Comparison of ENCODE assay signal across 8 cellular contexts in genomic region chr19:40221858-40222619, GRCh38. TPM values are rescaled to one million over a fixed set of nuclear protein-coding genes. Genes with fewer than 3 reads are reported as not detected.
DNase-seq lines count a peak whose midpoint lies in the region; ATAC-seq and TF ChIP-seq lines count a peak whose summit lies in the region.

No MANE protein-coding gene starts in this region.

- no peaks in the 10 kb centered on the region for H4K20me1 ChIP-seq in PC-9 (ENCODE audit: insufficient read depth)

- no peak overlapping the region for H3K27ac ChIP-seq in PC-9

- intact Hi-C loops in PC-9 (cut with micrococcal nuclease; ENCODE audit: unreplicated experiment): loop anchor here (1.0 kb wide), 1 partner anchor 83 kb away; no protein-coding TSS in a partner anchor

- H3K9me3 Mint-ChIP-seq in naive B cell: peaks cover 5 to 13% (median 10%) of the 10 kb centered on the region in 7 donors

- H3K27me3 Mint-ChIP-seq in naive B cell: peaks cover 35 to 69% (median 53%) of the 10 kb centered on the region in 3 donors

- no TSS peak for BruUV-seq in PC-9 (replicated peaks; lab: Mats Ljungman, UMichigan)

- no peaks in the 10 kb centered on the region for H3K9me3 ChIP-seq in PC-9 (ENCODE audit: insufficient read depth, low read depth)

- no peak overlapping the region for H3K4me2 ChIP-seq in PC-9

- DNase-seq in DMS79 treated with DMSO at 0.1 percent for 48 hours (lab: John Stamatoyannopoulos, UW) (peak; percentile 37), LHCN-M2 (ENCODE audit: low read depth) (peak; percentile 87), PC-9 (peak; percentile 73 to 84), activated T-cell treated with anti-CD3 and anti-CD28 coated beads for 24 hours (ENCODE audit: low read depth) (peak; percentile 60), epithelial cell of proximal tubule (ENCODE audit: low read depth) (peak; percentile 63), naive B cell (peak; percentile 81)
- DNase-seq in stimulated activated CD8-positive, alpha-beta memory T cell treated with anti-CD3 and anti-CD28 coated beads, Interleukin-7, amount 100 ng/mL, for 48 hours (ENCODE audit: extremely low read depth in 1 of 2, low read depth in 1 of 2): peak; percentile 32 to 56

- no peaks in the 10 kb centered on the region for H3K9me2 ChIP-seq in PC-9 (ENCODE audit: insufficient read depth)

- no peaks in the 10 kb centered on the region for H3K36me3 ChIP-seq in PC-9 (ENCODE audit: low read depth)

- peaks cover 17% of the 10 kb centered on the region for H3K4me1 ChIP-seq in PC-9 (replicated peaks; ENCODE audit: insufficient read depth)

- H3K4me3 ChIP-seq in PC-9 (no peak overlapping the region), epithelial cell of proximal tubule (ENCODE audit: low read depth, low read length) (no peak overlapping the region)

- TF ChIP-seq CTCF in PC-9 (conservative IDR thresholded peaks at IDR 0.05) (peak; percentile 97), epithelial cell of proximal tubule (conservative IDR thresholded peaks at IDR 0.05; ENCODE audit: low read depth, low read length) (peak; percentile 94)

- POLR2A ChIA-PET in PC-9 (lab: Charles Lee; ENCODE audit: unreplicated experiment): no interaction called here

- no peaks in the 10 kb centered on the region for H3K27me3 ChIP-seq in PC-9 (ENCODE audit: insufficient read depth, low read depth)

- no peaks in the 10 kb centered on the region for H3K79me2 ChIP-seq in PC-9 (ENCODE audit: low read depth)

- H3F3A ChIP-seq in PC-9 (ENCODE audit: insufficient read depth, low read depth): peaks cover 15% of the 10 kb centered on the region; the same call in 1 of the 2 replicates

- no peak overlapping the region for H2AFZ ChIP-seq in PC-9

- peaks cover 20 to 27% (median 23%) of the 10 kb centered on the region in 3 donors for H3K4me1 Mint-ChIP-seq in naive B cell

- peaks cover 11 to 19% of the 10 kb centered on the region in 2 donors for H3K36me3 Mint-ChIP-seq in naive B cell

- H3K27ac Mint-ChIP-seq in naive B cell: peak overlapping the region in 4 of 6 donors; percentile 66 to 94 (median 90)

- ATAC-seq in naive B cell (ENCODE audit: low read depth in 2 of 2) (peak; percentile 89 to 90), HG03280 (IDR thresholded peaks at IDR 0.05; ENCODE audit: unreplicated experiment) (no peak)

- peak overlapping the region in 6 of 8 donors; percentile 2 to 63 (median 50) for H3K4me3 Mint-ChIP-seq in naive B cell

- CTCF ChIA-PET in PC-9 (lab: Charles Lee): no interaction called here

RNA-seq across cellular contexts. Expression of gene TTC9B, which starts 3.9 kb away (rescaled TPM):
- not detected in 2 replicates for total RNA-seq in LHCN-M2 (2014; rRNA removed)
- 0.05 TPM for polyA plus RNA-seq in LHCN-M2 (2012)
- total RNA-seq in PC-9 (2021): 0.50 and 0.59 TPM in 2 replicates
- not detected in 2 replicates for total RNA-seq in epithelial cell of proximal tubule
- polyA plus RNA-seq in naive B cell (ENCODE audit: low read depth in 6 of 6): not detected

RNA-seq across cellular contexts. Expression of gene CCNP, which starts 4.5 kb away (rescaled TPM):
- not detected in 2 replicates for total RNA-seq in LHCN-M2 (2014; rRNA removed)
- 0.07 TPM for polyA plus RNA-seq in LHCN-M2 (2012)
- total RNA-seq in PC-9 (2021): 0.63 and 0.93 TPM in 2 replicates
- 0.14 and 0.23 TPM in 2 replicates for total RNA-seq in epithelial cell of proximal tubule
- not detected for polyA plus RNA-seq in naive B cell (ENCODE audit: low read depth in 6 of 6)

RNA-seq across cellular contexts. Expression of gene MAP3K10, which starts 30.8 kb away (rescaled TPM):
- total RNA-seq in LHCN-M2 (2014; rRNA removed): 6.0 and 8.3 TPM in 2 replicates
- polyA plus RNA-seq in LHCN-M2 (2012): 4.2 TPM
- total RNA-seq in PC-9 (2021): 26.9 and 29.5 TPM in 2 replicates
- 9.9 and 10.4 TPM in 2 replicates for total RNA-seq in epithelial cell of proximal tubule
- 1 to 10 TPM in 1 of 6 donors, under 1 TPM in 2, not detected in 3; 0.13 to 1.3 (median 0.21) TPM for polyA plus RNA-seq in naive B cell (ENCODE audit: low read depth in 6 of 6)

Comparison
In these comparisons a context has a peak if more than half of its experiments do, and no peak if none do; other contexts are left out.
1. DNase-seq: peak in every context shown above with its lines; median percentile 87 in LHCN-M2; 81 in naive B cell; 78 in PC-9; 63 in epithelial cell of proximal tubule; 60 in activated T-cell treated with anti-CD3 and anti-CD28 coated beads for 24 hours; 44 in stimulated activated CD8-positive, alpha-beta memory T cell treated with anti-CD3 and anti-CD28 coated beads, Interleukin-7, amount 100 ng/mL, for 48 hours; 37 in DMS79 treated with DMSO at 0.1 percent for 48 hours.